In genomic region chr3:43307649-43308048, GRCh38 we compare ENCODE assay signal across 29 cellular contexts. TPM values are rescaled to one million over a fixed set of nuclear protein-coding genes. Genes with fewer than 3 reads are reported as not detected.
DNase-seq lines count a peak whose midpoint lies in the region; ATAC-seq and TF ChIP-seq lines count a peak whose summit lies in the region.
"Had no signal": no experiment of that assay in that cellular context is flagged by ENCODE, and none has a peak within 500 bp of the region (broad histone marks: within the 10 kb centered on the region; RNA-seq: fewer than 3 reads in every experiment).

No MANE protein-coding gene starts in this region.

- H3K27me3 Mint-ChIP-seq in activated T-cell treated with anti-CD3 and anti-CD28 coated beads, Interleukin-2, amount 50 U/mL, for 72 hours (ENCODE audit: low read depth), result no peaks in the 10 kb centered on the region
- no peaks in the 10 kb centered on the region for H3K27me3 Mint-ChIP-seq in activated naive CD8-positive, alpha-beta T cell treated with anti-CD3 and anti-CD28 coated beads, Interleukin-2, amount 50 U/mL, for 24 hours
- H3K27me3 Mint-ChIP-seq: activated CD8-positive, alpha-beta memory T cell treated with anti-CD3 and anti-CD28 coated beads, Interleukin-2, amount 10 ng/mL, durations not matched to agents 7 days and 5 days had no signal

- no peaks in the 10 kb centered on the region for H3K27me3 ChIP-seq in PC-3 (ENCODE audit: low read length)
- H3K27me3 ChIP-seq: dorsolateral prefrontal cortex, heart left ventricle, right lobe of liver, suprapubic skin, vagina had no signal

- no peak for DNase-seq in activated T-cell treated with anti-CD3 and anti-CD28 coated beads, Interleukin-2, amount 50 U/mL, for 72 hours
- DNase-seq in activated T-cell treated with anti-CD3 and anti-CD28 coated beads for 4 hours (no peak), PC-3 (no peak), activated gamma-delta T cell treated with Interleukin-2 at 50 U/mL for 16 hours (no peak), left lobe of liver (ENCODE audit: low spot score) (no peak)
- no peak for DNase-seq in activated naive CD8-positive, alpha-beta T cell treated with anti-CD3 and anti-CD28 coated beads, Interleukin-2, amount 50 U/mL, for 24 hours
- no peak for DNase-seq in stimulated activated effector memory CD8-positive, alpha-beta T cell treated with anti-CD3 and anti-CD28 coated beads, Interleukin-12 subunit alpha, Interleukin-12 subunit beta, amount 100 ng/mL, for 72 hours (ENCODE audit: low spot score in 2 of 2)
- DNase-seq: activated CD4-positive, CD25-positive, alpha-beta regulatory T cell; activated CD8-positive, alpha-beta memory T cell treated with anti-CD3 and anti-CD28 coated beads, Interleukin-2, amount 10 ng/mL, durations not matched to agents 7 days and 5 days; activated effector memory CD4-positive, alpha-beta T cell treated with anti-CD3 and anti-CD28 coated beads, Interleukin-2, amount 50 U/mL, for 16 hours; C1 segment of cervical spinal cord; central memory CD4-positive, alpha-beta T cell; DMS153; dorsolateral prefrontal cortex; heart left ventricle; left cardiac atrium; mesendoderm; NCI-H1105; NCI-H2107; NCI-H510A; NK-92 treated with Interleukin-12 subunit alpha and Interleukin-12 subunit beta, amount 100 ng/mL, for 24 hours; right lobe of liver; SK-N-SH had no signal

- no peak overlapping the region for H3K9ac ChIP-seq in PC-3 (ENCODE audit: low read length)
- H3K9ac ChIP-seq: parathyroid adenoma, SK-N-SH had no signal

- peaks cover 78% of the 10 kb centered on the region for H3K36me3 ChIP-seq in PC-3 (ENCODE audit: low read depth, low read length)

- no peak for ATAC-seq in activated T-cell treated with anti-CD3 and anti-CD28 coated beads, Interleukin-2, amount 50 U/mL, for 72 hours (replicated peaks in 1 of 2)
- ATAC-seq in PC-3, result no peak
- ATAC-seq in activated naive CD8-positive, alpha-beta T cell treated with anti-CD3 and anti-CD28 coated beads, Interleukin-2, amount 50 U/mL, for 24 hours, result no peak
- ATAC-seq in stimulated activated effector memory CD8-positive, alpha-beta T cell treated with anti-CD3 and anti-CD28 coated beads, Interleukin-12 subunit alpha, Interleukin-12 subunit beta, amount 100 ng/mL, for 72 hours, result peak; percentile 63
- no peak for ATAC-seq in GM18861 (IDR thresholded peaks at IDR 0.05; ENCODE audit: unreplicated experiment)
- ATAC-seq in left lobe of liver, result no peak
- ATAC-seq: activated CD8-positive, alpha-beta memory T cell treated with anti-CD3 and anti-CD28 coated beads, Interleukin-2, amount 10 ng/mL, durations not matched to agents 7 days and 5 days; heart left ventricle; left cardiac atrium; right lobe of liver had no signal

- H3K4me2 ChIP-seq in PC-3 (ENCODE audit: low read length), result no peak overlapping the region
- H3K4me2 ChIP-seq: SK-N-SH had no signal

- TSS peak; percentile 4 for BruUV-seq in PC-3 (replicated peaks; lab: Mats Ljungman, UMichigan)

- intact Hi-C loops in PC-3 (cut with micrococcal nuclease), result no loop called here

- H3K4me3 Mint-ChIP-seq in activated T-cell treated with anti-CD3 and anti-CD28 coated beads, Interleukin-2, amount 50 U/mL, for 72 hours, result peak overlapping the region; percentile 54 to 72
- peak overlapping the region; percentile 42 for H3K4me3 Mint-ChIP-seq in activated naive CD8-positive, alpha-beta T cell treated with anti-CD3 and anti-CD28 coated beads, Interleukin-2, amount 50 U/mL, for 24 hours
- peak overlapping the region; percentile 20 for H3K4me3 Mint-ChIP-seq in stimulated activated effector memory CD8-positive, alpha-beta T cell treated with anti-CD3 and anti-CD28 coated beads, Interleukin-12 subunit alpha, Interleukin-12 subunit beta, amount 100 ng/mL, for 72 hours
- H3K4me3 Mint-ChIP-seq: activated CD8-positive, alpha-beta memory T cell treated with anti-CD3 and anti-CD28 coated beads, Interleukin-2, amount 10 ng/mL, durations not matched to agents 7 days and 5 days; nephron had no signal

- peaks cover 76% of the 10 kb centered on the region for H3K79me2 ChIP-seq in PC-3 (ENCODE audit: low read length)

- TF ChIP-seq CTCF in PC-3 (conservative IDR thresholded peaks at IDR 0.05; ENCODE audit: low read depth, low read length), result no peak

- peaks cover 14 to 40% of the 10 kb centered on the region in 2 donors for H3K36me3 Mint-ChIP-seq in activated T-cell treated with anti-CD3 and anti-CD28 coated beads, Interleukin-2, amount 50 U/mL, for 72 hours (ENCODE audit: insufficient read depth in 2 of 2)
- H3K36me3 Mint-ChIP-seq in activated naive CD8-positive, alpha-beta T cell treated with anti-CD3 and anti-CD28 coated beads, Interleukin-2, amount 50 U/mL, for 24 hours (ENCODE audit: low read depth), result peaks cover 50% of the 10 kb centered on the region
- peaks cover 97% of the 10 kb centered on the region for H3K36me3 Mint-ChIP-seq in stimulated activated effector memory CD8-positive, alpha-beta T cell treated with anti-CD3 and anti-CD28 coated beads, Interleukin-12 subunit alpha, Interleukin-12 subunit beta, amount 100 ng/mL, for 72 hours

- POLR2A ChIA-PET in PC-3 (lab: Charles Lee; ENCODE audit: unreplicated experiment), result interaction anchor here (0.6 kb wide), 1 partner anchor 314 kb away, joined by 7 read pairs; the partner anchor contains the start of gene ANO10

- no peaks in the 10 kb centered on the region for H3K4me1 ChIP-seq in PC-3 (ENCODE audit: insufficient read depth, low read length)
- H3K4me1 ChIP-seq: HAP-1, right lobe of liver, suprapubic skin had no signal

- H3K27ac ChIP-seq in PC-3 (ENCODE audit: low read length), result no peak overlapping the region
- H3K27ac ChIP-seq: dorsolateral prefrontal cortex, heart left ventricle, parathyroid adenoma, right lobe of liver, suprapubic skin, vagina had no signal

- H3K27ac Mint-ChIP-seq in activated T-cell treated with anti-CD3 and anti-CD28 coated beads, Interleukin-2, amount 50 U/mL, for 72 hours, result peak overlapping the region; percentile 75
- H3K27ac Mint-ChIP-seq in activated naive CD8-positive, alpha-beta T cell treated with anti-CD3 and anti-CD28 coated beads, Interleukin-2, amount 50 U/mL, for 24 hours, result peak overlapping the region; percentile 61
- H3K27ac Mint-ChIP-seq in stimulated activated effector memory CD8-positive, alpha-beta T cell treated with anti-CD3 and anti-CD28 coated beads, Interleukin-12 subunit alpha, Interleukin-12 subunit beta, amount 100 ng/mL, for 72 hours, result no peak overlapping the region
- H3K27ac Mint-ChIP-seq: activated CD8-positive, alpha-beta memory T cell treated with anti-CD3 and anti-CD28 coated beads, Interleukin-2, amount 10 ng/mL, durations not matched to agents 7 days and 5 days; nephron had no signal

- H3K9me2 ChIP-seq in PC-3 (replicated peaks; ENCODE audit: low read length), result no peaks in the 10 kb centered on the region
- H3K9me2 ChIP-seq: SK-N-SH had no signal

- H3K4me1 Mint-ChIP-seq in activated T-cell treated with anti-CD3 and anti-CD28 coated beads, Interleukin-2, amount 50 U/mL, for 72 hours (ENCODE audit: low read depth), result peaks cover 84% of the 10 kb centered on the region
- peaks cover 81% of the 10 kb centered on the region for H3K4me1 Mint-ChIP-seq in activated naive CD8-positive, alpha-beta T cell treated with anti-CD3 and anti-CD28 coated beads, Interleukin-2, amount 50 U/mL, for 24 hours
- peaks cover 59% of the 10 kb centered on the region for H3K4me1 Mint-ChIP-seq in stimulated activated effector memory CD8-positive, alpha-beta T cell treated with anti-CD3 and anti-CD28 coated beads, Interleukin-12 subunit alpha, Interleukin-12 subunit beta, amount 100 ng/mL, for 72 hours
- H3K4me1 Mint-ChIP-seq: nephron had no signal

- H3K9me3 Mint-ChIP-seq in activated T-cell treated with anti-CD3 and anti-CD28 coated beads, Interleukin-2, amount 50 U/mL, for 72 hours, result no peaks in the 10 kb centered on the region
- H3K9me3 Mint-ChIP-seq in activated naive CD8-positive, alpha-beta T cell treated with anti-CD3 and anti-CD28 coated beads, Interleukin-2, amount 50 U/mL, for 24 hours, result no peaks in the 10 kb centered on the region
- H3K9me3 Mint-ChIP-seq in stimulated activated effector memory CD8-positive, alpha-beta T cell treated with anti-CD3 and anti-CD28 coated beads, Interleukin-12 subunit alpha, Interleukin-12 subunit beta, amount 100 ng/mL, for 72 hours, result no peaks in the 10 kb centered on the region
- H3K9me3 Mint-ChIP-seq: nephron had no signal

- H3F3A ChIP-seq in PC-3 (ENCODE audit: low read length, unreplicated experiment), result no peaks in the 10 kb centered on the region

- no peaks in the 10 kb centered on the region for H3K9me3 ChIP-seq in PC-3 (ENCODE audit: low read length)
- H3K9me3 ChIP-seq: HAP-1, right lobe of liver, SK-N-SH, suprapubic skin, vagina had no signal

- CTCF ChIA-PET in PC-3 (lab: Charles Lee), result no interaction called here

- H4K20me1 ChIP-seq in PC-3 (ENCODE audit: low read length), result no peaks in the 10 kb centered on the region; the same call in 1 of the 2 replicates

- no peak overlapping the region for H2AFZ ChIP-seq in PC-3 (ENCODE audit: low read length)
- H2AFZ ChIP-seq: parathyroid adenoma had no signal

- no peak overlapping the region for H3K4me3 ChIP-seq in PC-3 (ENCODE audit: low read length)
- H3K4me3 ChIP-seq: dorsolateral prefrontal cortex, HAP-1, heart left ventricle, right lobe of liver, suprapubic skin, vagina had no signal

RNA-seq across cellular contexts. Expression of gene SNRK, which starts 21.3 kb away (rescaled TPM):
- 10 to 100 TPM; 32.9 to 37.8 TPM for total RNA-seq in activated T-cell treated with anti-CD3 and anti-CD28 coated beads, Interleukin-2, amount 50 U/mL, for 72 hours
- total RNA-seq in PC-3 (2014; rRNA removed) (53.3 and 53.4 TPM in 2 replicates), left lobe of liver (12.4 TPM)
